In genomic region chr16:66961065-66961744, GRCh38 we compare ENCODE assay signal across 8 cellular contexts. TPM values are rescaled to one million over a fixed set of nuclear protein-coding genes. Genes with fewer than 3 reads are reported as not detected.
A peak's percentile ranks its signal among the peaks of the same experiment; 100 is the strongest.
DNase-seq lines count a peak whose midpoint lies in the region; ATAC-seq and TF ChIP-seq lines count a peak whose summit lies in the region.

Gene CES3 (plus strand): TSS chr16:66961266. CDS start chr16:66961308, 42 bp downstream.

- H3K27me3 Mint-ChIP-seq in endothelial cell (ENCODE audit: unreplicated experiment) = peaks cover 11% of the 10 kb centered on the region

- H3K27me3 ChIP-seq in mucosa of stomach (ENCODE audit: control insufficient read depth, insufficient read depth, low read length) = no peaks in the 10 kb centered on the region

- H3K36me3 Mint-ChIP-seq in endothelial cell (ENCODE audit: low read depth, unreplicated experiment) = no peaks in the 10 kb centered on the region

- H3K4me1 ChIP-seq in mucosa of stomach (ENCODE audit: control insufficient read depth, insufficient read depth, low read length) = peaks cover 26% of the 10 kb centered on the region

- peak within 1 kb of the TSS; percentile 59 for H3K4me3 Mint-ChIP-seq in endothelial cell (ENCODE audit: unreplicated experiment)

- TF ChIP-seq CTCF in GM12874 (IDR thresholded peaks at IDR 0.05; ENCODE audit: insufficient read depth, low read depth, low read length) (peak; percentile 92), endothelial cell (IDR thresholded peaks at IDR 0.05; ENCODE audit: unreplicated experiment) (peak; percentile 62)

- H3K27ac Mint-ChIP-seq in endothelial cell (ENCODE audit: unreplicated experiment) = peak within 1 kb of the TSS; percentile 84

- H3K9me3 ChIP-seq in mucosa of stomach (ENCODE audit: control insufficient read depth, low read length) = no peaks in the 10 kb centered on the region

- DNase-seq in A172 (ENCODE audit: low spot score) = peak; percentile 53
- peak; percentile 43 for DNase-seq in NCI-H510A (lab: John Stamatoyannopoulos, UW)
- peak; percentile 33 to 54 for DNase-seq in activated CD4-positive, alpha-beta T cell treated with anti-CD3 and anti-CD28 coated beads for 4 hours
- DNase-seq in endothelial cell (ENCODE audit: low spot score) = peak; percentile 83
- peak; percentile 25 for DNase-seq in stromal cell of bone marrow (ENCODE audit: low read depth)

- ATAC-seq in HG03095 (IDR thresholded peaks at IDR 0.05; ENCODE audit: unreplicated experiment) = peak; percentile 64

- H3K4me3 ChIP-seq in mucosa of stomach (ENCODE audit: low read length) = peak within 1 kb of the TSS; percentile 6

- H3K9me3 Mint-ChIP-seq in endothelial cell (ENCODE audit: unreplicated experiment) = no peaks in the 10 kb centered on the region

- peaks cover 10% of the 10 kb centered on the region for H3K4me1 Mint-ChIP-seq in endothelial cell (ENCODE audit: unreplicated experiment)

- H3K36me3 ChIP-seq in mucosa of stomach (ENCODE audit: control insufficient read depth, insufficient read depth, low read length) = no peaks in the 10 kb centered on the region

- peak within 1 kb of the TSS; percentile 33 for H3K9ac ChIP-seq in mucosa of stomach (ENCODE audit: low read length)

RNA-seq across cellular contexts. Expression of gene CES3, which starts in this region (rescaled TPM):
- 0.05 and 0.17 TPM in 2 replicates for total RNA-seq in A172 (2014; rRNA removed; shearing (Covaris generic))
- 2.5 TPM for total RNA-seq in endothelial cell (ENCODE audit: unreplicated experiment)

Comparison
In these comparisons a context has a peak if more than half of its experiments do, and no peak if none do; other contexts are left out.
1. Peak in every context shown above with its lines: DNase-seq, ATAC-seq and H3K4me3 ChIP-seq.
2. Peak in DNase-seq in A172; RNA of the gene not detected or under 1 TPM.
3. DNase-seq: peak in every context shown above with its lines; median percentile 83 in endothelial cell; 53 in A172; 44 in activated CD4-positive, alpha-beta T cell treated with anti-CD3 and anti-CD28 coated beads for 4 hours; 43 in NCI-H510A; 25 in stromal cell of bone marrow.